ENCODE assay signal across 8 cellular contexts in the genomic region with DNA sequence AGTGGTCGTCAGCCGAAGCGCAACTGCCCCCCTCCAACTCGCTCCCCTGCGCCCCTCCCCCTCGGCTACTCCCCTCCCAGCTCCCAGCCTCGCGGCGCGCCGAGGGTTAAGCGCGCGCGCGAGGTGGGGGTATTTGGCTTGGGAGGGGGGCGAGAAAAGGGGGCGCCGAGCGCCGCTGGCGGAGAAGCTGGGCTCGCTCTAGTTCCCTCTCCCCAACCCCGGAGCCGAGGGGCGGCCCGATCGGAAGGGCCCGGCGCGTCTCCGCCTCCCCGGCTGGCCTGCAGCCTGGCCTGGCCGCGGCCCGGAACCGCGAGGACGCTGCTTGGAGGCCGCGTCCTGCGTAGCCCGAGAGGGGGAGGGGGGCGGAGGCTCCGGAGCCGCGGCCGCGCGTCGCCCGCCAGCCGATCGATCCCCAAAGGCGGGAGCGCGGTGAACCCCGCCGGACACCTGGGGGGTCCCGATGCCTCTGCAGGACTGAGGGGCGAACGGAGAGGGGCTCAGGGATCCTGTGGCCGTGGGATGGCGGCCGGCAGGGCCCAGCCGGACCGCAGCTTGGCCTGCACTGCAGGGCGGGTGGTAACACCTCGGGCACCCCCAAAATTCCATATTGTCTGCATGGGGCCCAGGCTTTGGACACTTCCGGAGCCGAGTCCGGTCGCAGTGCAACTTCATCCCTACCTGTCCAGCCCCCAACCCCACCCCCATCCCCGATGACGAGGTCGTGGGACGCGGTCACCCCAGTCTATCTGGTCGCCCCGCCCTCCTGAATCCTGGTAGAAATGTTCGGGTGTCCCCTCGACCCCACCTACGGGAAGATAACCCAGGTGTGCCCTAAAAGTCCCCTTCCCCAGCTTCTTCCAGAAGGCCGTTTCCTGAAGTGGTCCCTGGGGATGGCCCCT. TPM values are rescaled to one million over a fixed set of nuclear protein-coding genes. Genes with fewer than 3 reads are reported as not detected.
DNase-seq lines count a peak whose midpoint lies in the region; ATAC-seq, FAIRE-seq and TF ChIP-seq lines count a peak whose summit lies in the region.

No MANE protein-coding gene starts in this region.

- no peak for TF ChIP-seq RAD21 in SK-N-SH (IDR thresholded peaks at IDR 0.05; ENCODE audit: low read length)

- DNase-seq in activated naive CD8-positive, alpha-beta T cell treated with anti-CD3 and anti-CD28 coated beads for 36 hours, result no peak
- peak; percentile 94 for DNase-seq in SK-N-SH
- no peak for DNase-seq in esophagus squamous epithelium (lab: John Stamatoyannopoulos, UW)
- no peak for DNase-seq in naive thymus-derived CD4-positive, alpha-beta T cell
- no peak for DNase-seq in GF-D8 (lab: John Stamatoyannopoulos, UW)
- no peak for DNase-seq in GM12891 (ENCODE audit: insufficient read length, low spot score)
- DNase-seq in stimulated activated naive CD4-positive, alpha-beta T cell (lab: John Stamatoyannopoulos, UW), result no peak

- H3K4me3 ChIP-seq in SK-N-SH (ENCODE audit: low read depth in 2 of 2, low read length in 1 of 2) (peak overlapping the region; percentile 53 to 61), esophagus squamous epithelium (peak overlapping the region; percentile 41 to 65 (median 57))
- H3K4me3 ChIP-seq in naive thymus-derived CD4-positive, alpha-beta T cell (ENCODE audit: low read length), result peak overlapping the region; percentile 43

- no peaks in the 10 kb centered on the region for H3K79me2 ChIP-seq in SK-N-SH (ENCODE audit: insufficient read depth)

- peaks cover 26% of the 10 kb centered on the region for H3F3A ChIP-seq in SK-N-SH (replicated peaks; ENCODE audit: insufficient read depth)

- TF ChIP-seq EP300 in SK-N-SH (IDR thresholded peaks at IDR 0.05; ENCODE audit: borderline replicate concordance in 1 of 2, low read depth in 1 of 2, low read length in 1 of 2), result no peak; a peak in 1 of 4 replicates

- 3% methylated on average over 34 of the region's 84 CpGs for WGBS in SK-N-SH (ENCODE audit: low lambda C conversion rate)
- WGBS in esophagus squamous epithelium, 2 donors, result 0 to 3% methylated on average over 5 to 6 of the region's 84 CpGs

- no peaks in the 10 kb centered on the region for H3K9me3 Mint-ChIP-seq in activated naive CD8-positive, alpha-beta T cell (ENCODE audit: low read depth)
- H3K9me3 Mint-ChIP-seq in activated naive CD8-positive, alpha-beta T cell treated with anti-CD3 and anti-CD28 coated beads for 36 hours, result no peaks in the 10 kb centered on the region
- H3K9me3 Mint-ChIP-seq in naive thymus-derived CD4-positive, alpha-beta T cell, result no peaks in the 10 kb centered on the region

- intact Hi-C loops in esophagus squamous epithelium (cut with DNase I), result loop anchor here (5.0 kb wide), 1 partner anchor 47 kb away; the partner anchor contains the start of gene CBX8
- intact Hi-C loops in naive thymus-derived CD4-positive, alpha-beta T cell (cut with micrococcal nuclease), result loop anchor here (1.0 to 10.0 kb wide), 4 partner anchors 71 to 1551 kb away; partner anchors contain the start of gene BAHCC1 (in 1 of the 2)

- CTCF ChIA-PET in SK-N-SH (lab: Yijun Ruan, JAX), result interaction anchor here (0.5 to 13.1 kb wide), 38 partner anchors 8 to 515 kb away, joined by 3 to 274 read pairs (median 4); partner anchors contain the start of gene CBX8
- CTCF ChIA-PET in naive thymus-derived CD4-positive, alpha-beta T cell (lab: Charles Lee), result no interaction called here

- H3K27ac ChIP-seq in SK-N-SH (ENCODE audit: low read depth in 2 of 2, low read length in 1 of 2), result peak overlapping the region in 1 of 2 experiments; percentile 50; a peak in 1 of 4 replicates
- peak overlapping the region; percentile 54 to 76 (median 70) for H3K27ac ChIP-seq in esophagus squamous epithelium
- no peak overlapping the region for H3K27ac ChIP-seq in naive thymus-derived CD4-positive, alpha-beta T cell (ENCODE audit: low read depth, low read length)

- FAIRE-seq in GM12891 (lab: Jason Lieb, UNC), result no peak

- H3K27me3 ChIP-seq in SK-N-SH (ENCODE audit: insufficient read depth) (peaks cover 39% of the 10 kb centered on the region), esophagus squamous epithelium (peaks cover 21 to 93% (median 35%) of the 10 kb centered on the region in 4 donors)
- H3K27me3 ChIP-seq in naive thymus-derived CD4-positive, alpha-beta T cell (ENCODE audit: control insufficient read depth in 2 of 2, insufficient read depth in 2 of 2, low read length in 2 of 2), result peaks cover 15 to 34% of the 10 kb centered on the region in 2 donors

- H3K4me3 Mint-ChIP-seq in activated naive CD8-positive, alpha-beta T cell, result peak overlapping the region; percentile 78
- no peak overlapping the region for H3K4me3 Mint-ChIP-seq in activated naive CD8-positive, alpha-beta T cell treated with anti-CD3 and anti-CD28 coated beads for 36 hours
- peak overlapping the region; percentile 21 to 96 (median 84) for H3K4me3 Mint-ChIP-seq in naive thymus-derived CD4-positive, alpha-beta T cell

- H3K9me2 ChIP-seq in SK-N-SH, result no peaks in the 10 kb centered on the region

- TF ChIP-seq CTCF in SK-N-SH (IDR thresholded peaks at IDR 0.05), result no peak
- TF ChIP-seq CTCF in esophagus squamous epithelium (IDR thresholded peaks at IDR 0.05), result no peak

- H3K4me2 ChIP-seq in SK-N-SH, result peak overlapping the region; percentile 96

- peaks cover 18% of the 10 kb centered on the region for H3K4me1 Mint-ChIP-seq in activated naive CD8-positive, alpha-beta T cell (ENCODE audit: low read depth)
- H3K4me1 Mint-ChIP-seq in activated naive CD8-positive, alpha-beta T cell treated with anti-CD3 and anti-CD28 coated beads for 36 hours, result peaks cover 11% of the 10 kb centered on the region
- H3K4me1 Mint-ChIP-seq in naive thymus-derived CD4-positive, alpha-beta T cell, result peaks cover 7 to 43% (median 26%) of the 10 kb centered on the region in 7 donors

- POLR2A ChIA-PET in SK-N-SH (lab: Yijun Ruan, JAX), result interaction anchor here (0.7 to 6.1 kb wide), 5 partner anchors 22 to 55 kb away, joined by 3 to 93 read pairs (median 3); no protein-coding TSS in a partner anchor
- POLR2A ChIA-PET in naive thymus-derived CD4-positive, alpha-beta T cell (lab: Charles Lee), result interaction anchor here (0.6 to 1.3 kb wide), 4 partner anchors 8 to 1297 kb away, joined by 3 to 4 read pairs (median 3); no protein-coding TSS in a partner anchor

- H2AFZ ChIP-seq in SK-N-SH (ENCODE audit: low read depth), result peak overlapping the region; percentile 70

- TF ChIP-seq POLR2A in esophagus squamous epithelium (IDR thresholded peaks at IDR 0.05) (peak in 1 of 4 donors; percentile 22), GM12891 (IDR thresholded peaks at IDR 0.05; ENCODE audit: low read depth, low read length) (no peak)

- peak overlapping the region; percentile 71 for H3K9ac ChIP-seq in SK-N-SH

- H3K36me3 Mint-ChIP-seq in activated naive CD8-positive, alpha-beta T cell, result no peaks in the 10 kb centered on the region
- H3K36me3 Mint-ChIP-seq in activated naive CD8-positive, alpha-beta T cell treated with anti-CD3 and anti-CD28 coated beads for 36 hours, result no peaks in the 10 kb centered on the region
- H3K36me3 Mint-ChIP-seq in naive thymus-derived CD4-positive, alpha-beta T cell, result no peaks in the 10 kb centered on the region

- no peak for ATAC-seq in naive thymus-derived CD4-positive, alpha-beta T cell

- H3K36me3 ChIP-seq in SK-N-SH (replicated peaks in 1 of 2; ENCODE audit: control insufficient read depth in 1 of 2, insufficient read depth in 2 of 2, low read length in 1 of 2) (no peaks in the 10 kb centered on the region), esophagus squamous epithelium (no peaks in the 10 kb centered on the region)
- no peaks in the 10 kb centered on the region for H3K36me3 ChIP-seq in naive thymus-derived CD4-positive, alpha-beta T cell (ENCODE audit: control insufficient read depth in 2 of 3, insufficient read depth in 3 of 3, low read length in 3 of 3)

- H3K9me3 ChIP-seq in SK-N-SH (no peaks in the 10 kb centered on the region), esophagus squamous epithelium (no peaks in the 10 kb centered on the region)
- no peaks in the 10 kb centered on the region for H3K9me3 ChIP-seq in naive thymus-derived CD4-positive, alpha-beta T cell (ENCODE audit: control insufficient read depth in 2 of 3, low read length in 3 of 3)

- H4K20me1 ChIP-seq in SK-N-SH (ENCODE audit: insufficient read depth), result no peaks in the 10 kb centered on the region

- no peak overlapping the region for H3K27ac Mint-ChIP-seq in activated naive CD8-positive, alpha-beta T cell
- H3K27ac Mint-ChIP-seq in activated naive CD8-positive, alpha-beta T cell treated with anti-CD3 and anti-CD28 coated beads for 36 hours, result no peak overlapping the region
- peak overlapping the region in 1 of 9 donors; percentile 62 for H3K27ac Mint-ChIP-seq in naive thymus-derived CD4-positive, alpha-beta T cell

- H3K4me1 ChIP-seq in SK-N-SH (ENCODE audit: control insufficient read depth in 1 of 2, insufficient read depth in 2 of 2, low read depth in 1 of 2, low read length in 1 of 2) (peaks cover 11 to 63% of the 10 kb centered on the region in 2 experiments; a peak in 3 of 4 replicates), esophagus squamous epithelium (peaks cover 52 to 66% (median 61%) of the 10 kb centered on the region in 3 donors)
- peaks cover 40 to 50% of the 10 kb centered on the region in 2 donors for H3K4me1 ChIP-seq in naive thymus-derived CD4-positive, alpha-beta T cell (ENCODE audit: control insufficient read depth in 2 of 2, insufficient read depth in 2 of 2, low read length in 2 of 2)

- peaks cover 8% of the 10 kb centered on the region for H3K27me3 Mint-ChIP-seq in activated naive CD8-positive, alpha-beta T cell
- peaks cover 67% of the 10 kb centered on the region for H3K27me3 Mint-ChIP-seq in activated naive CD8-positive, alpha-beta T cell treated with anti-CD3 and anti-CD28 coated beads for 36 hours
- peaks cover 13 to 61% (median 29%) of the 10 kb centered on the region in 5 donors for H3K27me3 Mint-ChIP-seq in naive thymus-derived CD4-positive, alpha-beta T cell

RNA-seq across cellular contexts. Expression of gene CBX4, which starts 4.9 kb away (rescaled TPM):
- total RNA-seq in activated naive CD8-positive, alpha-beta T cell treated with anti-CD3 and anti-CD28 coated beads for 36 hours, result 10 to 100 TPM; 18.2 to 18.6 TPM
- polyA plus RNA-seq in SK-N-SH (2012; rRNA removed), result 16.6 and 21.9 TPM in 2 replicates
- 11.0 and 13.2 TPM in 2 replicates for polyA plus RNA-seq in SK-N-SH (2012; cell fraction: cytosol; rRNA removed)
- 23.6 and 29.2 TPM in 2 replicates for polyA plus RNA-seq in SK-N-SH (2012; cell fraction: nucleus; rRNA removed)
- 10 to 100 TPM in 3 of 4 donors, 1 to 10 TPM in 1; 9.0 to 26.3 (median 17.1) TPM for total RNA-seq in esophagus squamous epithelium
- 100 to 1,000 TPM in 2 of 5 experiments, 10 to 100 TPM in 3; 37.7 to 134 (median 84.4) TPM for total RNA-seq in naive thymus-derived CD4-positive, alpha-beta T cell
- polyA plus RNA-seq in naive thymus-derived CD4-positive, alpha-beta T cell, result 1 to 10 TPM; 4.0 to 7.4 TPM
- polyA plus RNA-seq in GM12891 (2012; ENCODE audit: low read depth, missing spikeins), result 17.1 TPM

RNA-seq across cellular contexts. Expression of gene CBX8, which starts 47.3 kb away (rescaled TPM):
- total RNA-seq in activated naive CD8-positive, alpha-beta T cell treated with anti-CD3 and anti-CD28 coated beads for 36 hours, result 1 to 10 TPM; 3.5 to 4.1 TPM
- 2.1 and 2.9 TPM in 2 replicates for polyA plus RNA-seq in SK-N-SH (2012; rRNA removed)
- polyA plus RNA-seq in SK-N-SH (2012; cell fraction: cytosol; rRNA removed), result 2.0 and 2.8 TPM in 2 replicates
- 6.1 and 6.5 TPM in 2 replicates for polyA plus RNA-seq in SK-N-SH (2012; cell fraction: nucleus; rRNA removed)
- 1 to 10 TPM; 2.3 to 4.7 (median 2.6) TPM for total RNA-seq in esophagus squamous epithelium
- 10 to 100 TPM in 1 of 5 experiments, 1 to 10 TPM in 4; 2.4 to 11.9 (median 3.0) TPM for total RNA-seq in naive thymus-derived CD4-positive, alpha-beta T cell
- 1 to 10 TPM in 1 of 2 donors, under 1 TPM in 1; 0.96 to 1.9 TPM for polyA plus RNA-seq in naive thymus-derived CD4-positive, alpha-beta T cell
- 2.8 TPM for polyA plus RNA-seq in GM12891 (2012; ENCODE audit: low read depth, missing spikeins)
